In genomic region chrX:52923781-52924241, GRCh38 we compare ENCODE assay signal across 9 cellular contexts. TPM values are rescaled to one million over a fixed set of nuclear protein-coding genes. Genes with fewer than 3 reads are reported as not detected.
DNase-seq lines count a peak whose midpoint lies in the region; ATAC-seq and TF ChIP-seq lines count a peak whose summit lies in the region.
"Had no signal": no experiment of that assay in that cellular context is flagged by ENCODE, and none has a peak within 500 bp of the region (broad histone marks: within the 10 kb centered on the region; RNA-seq: fewer than 3 reads in every experiment).

No MANE protein-coding gene starts in this region.

- H3K27ac Mint-ChIP-seq in naive B cell: peak overlapping the region; percentile 71 to 92 (median 84)

- ATAC-seq in HG03342 (IDR thresholded peaks at IDR 0.05; ENCODE audit: unreplicated experiment): peak; percentile 37
- ATAC-seq in naive B cell (ENCODE audit: low read depth in 2 of 2): peak; percentile 13 to 22

- no peaks in the 10 kb centered on the region for H3K9me3 ChIP-seq in ascending aorta
- H3K9me3 ChIP-seq: neutrophil had no signal

- intact Hi-C loops in ascending aorta (cut with DNase I): no loop called here

- no peaks in the 10 kb centered on the region for H3K27me3 Mint-ChIP-seq in naive B cell

- peaks cover 0 to 3% (median 0%) of the 10 kb centered on the region in 7 donors for H3K9me3 Mint-ChIP-seq in naive B cell

- no peak for TF ChIP-seq CTCF in ascending aorta (IDR thresholded peaks at IDR 0.05)

- H3K27me3 ChIP-seq in ascending aorta: no peaks in the 10 kb centered on the region
- H3K27me3 ChIP-seq: neutrophil had no signal

- H3K4me3 Mint-ChIP-seq in naive B cell: peak overlapping the region in 7 of 8 donors; percentile 37 to 79 (median 59)

- peaks cover 17 to 47% (median 23%) of the 10 kb centered on the region in 3 donors for H3K4me1 Mint-ChIP-seq in naive B cell

- peak overlapping the region; percentile 60 to 72 for H3K27ac ChIP-seq in ascending aorta
- H3K27ac ChIP-seq: neutrophil had no signal

- no peaks in the 10 kb centered on the region for H3K36me3 Mint-ChIP-seq in naive B cell

- H3K36me3 ChIP-seq in ascending aorta: no peaks in the 10 kb centered on the region
- H3K36me3 ChIP-seq: neutrophil had no signal

- peaks cover 0 to 11% of the 10 kb centered on the region in 2 donors for H3K4me1 ChIP-seq in ascending aorta

- no peak overlapping the region for H3K4me3 ChIP-seq in ascending aorta

- peak; percentile 45 for DNase-seq in activated CD8-positive, alpha-beta memory T cell treated with anti-CD3 and anti-CD28 coated beads for 24 hours
- no peak for DNase-seq in activated CD8-positive, alpha-beta memory T cell treated with anti-CD3 and anti-CD28 coated beads, Interleukin-2, amount 50 U/mL, for 4 hours
- peak; percentile 24 to 78 for DNase-seq in ascending aorta (ENCODE audit: low spot score in 2 of 2)
- DNase-seq in naive B cell: peak; percentile 41
- DNase-seq in NCI-H1105 treated with DMSO at 0.1 percent for 48 hours (lab: John Stamatoyannopoulos, UW): no peak
- no peak for DNase-seq in NCI-H2227 (lab: John Stamatoyannopoulos, UW; ENCODE audit: unreplicated experiment)
- no peak for DNase-seq in stimulated activated CD4-positive, alpha-beta T cell treated with anti-CD3 and anti-CD28 coated beads, Interleukin-2, amount 100 ng/mL, for 24 hours

RNA-seq across cellular contexts. Expression of gene FAM156B, which starts 26.7 kb away (rescaled TPM):
- total RNA-seq in ascending aorta: 5.0 TPM
- polyA plus RNA-seq in naive B cell (ENCODE audit: low read depth in 6 of 6): 1 to 10 TPM; 4.8 to 8.3 (median 6.9) TPM

RNA-seq across cellular contexts. Expression of gene FAM156A, which starts 34.5 kb away (rescaled TPM):
- total RNA-seq in ascending aorta: 50.9 TPM
- polyA plus RNA-seq in naive B cell (ENCODE audit: low read depth in 6 of 6): 10 to 100 TPM in 1 of 6 donors, 1 to 10 TPM in 5; 2.2 to 11.1 (median 4.7) TPM

RNA-seq across cellular contexts. Expression of gene XAGE3, which starts 55.9 kb away (rescaled TPM):
- not detected for total RNA-seq in ascending aorta
- polyA plus RNA-seq in naive B cell (ENCODE audit: low read depth in 6 of 6): not detected

Comparison
In these comparisons a context has a peak if more than half of its experiments do, and no peak if none do; other contexts are left out.
1. DNase-seq: peak in activated CD8-positive, alpha-beta memory T cell treated with anti-CD3 and anti-CD28 coated beads for 24 hours (single experiment), ascending aorta (2 of 2) and naive B cell (single experiment); none in activated CD8-positive, alpha-beta memory T cell treated with anti-CD3 and anti-CD28 coated beads, Interleukin-2, amount 50 U/mL, for 4 hours (single experiment), NCI-H1105 treated with DMSO at 0.1 percent for 48 hours (single experiment), NCI-H2227 (single experiment) and stimulated activated CD4-positive, alpha-beta T cell treated with anti-CD3 and anti-CD28 coated beads, Interleukin-2, amount 100 ng/mL, for 24 hours (0 of 2).